In genomic region chr22:29837780-29838598, GRCh38 we compare ENCODE assay signal across 8 cellular contexts. TPM values are rescaled to one million over a fixed set of nuclear protein-coding genes. Genes with fewer than 3 reads are reported as not detected.
DNase-seq lines count a peak whose midpoint lies in the region; ATAC-seq, FAIRE-seq and TF ChIP-seq lines count a peak whose summit lies in the region.

Gene ASCC2 (minus strand): TSS chr22:29838274. CDS start chr22:29832325, 5,949 bp downstream.

- 0% methylated on average over 35 to 53 of the region's 53 CpGs for WGBS in psoas muscle, 3 donors

- peaks cover 7 to 12% of the 10 kb centered on the region in 2 donors for H3K36me3 ChIP-seq in ascending aorta
- H3K36me3 ChIP-seq in right atrium auricular region, result no peaks in the 10 kb centered on the region
- H3K36me3 ChIP-seq in psoas muscle (ENCODE audit: insufficient read depth in 1 of 2, low read depth in 1 of 2), result peaks cover 3 to 31% of the 10 kb centered on the region in 2 donors

- H3K4me1 ChIP-seq in ascending aorta, result peaks cover 5 to 13% of the 10 kb centered on the region in 2 donors
- H3K4me1 ChIP-seq in right atrium auricular region, result peaks cover 0 to 42% of the 10 kb centered on the region in 2 donors
- peaks cover 22% of the 10 kb centered on the region for H3K4me1 ChIP-seq in psoas muscle

- peak; percentile 72 for ATAC-seq in GM18499 (IDR thresholded peaks at IDR 0.05; ENCODE audit: insufficient read depth, unreplicated experiment)
- ATAC-seq in HG02943 (IDR thresholded peaks at IDR 0.05; ENCODE audit: low read depth, unreplicated experiment), result peak; percentile 86
- ATAC-seq in psoas muscle, result peak; percentile 97 to 100 (median 98)

- H3K4me3 ChIP-seq in ascending aorta (peak within 1 kb of the TSS; percentile 69 to 71), right atrium auricular region (peak within 1 kb of the TSS; percentile 92 to 95), psoas muscle (peak within 1 kb of the TSS; percentile 97)

- H3K27ac ChIP-seq in ascending aorta, result peak within 1 kb of the TSS; percentile 68 to 83
- peak within 1 kb of the TSS; percentile 85 to 93 for H3K27ac ChIP-seq in right atrium auricular region
- peak within 1 kb of the TSS; percentile 94 for H3K27ac ChIP-seq in psoas muscle

- H3K9me3 ChIP-seq in ascending aorta, result no peaks in the 10 kb centered on the region
- no peaks in the 10 kb centered on the region for H3K9me3 ChIP-seq in right atrium auricular region
- H3K9me3 ChIP-seq in psoas muscle, result no peaks in the 10 kb centered on the region

- DNase-seq in NCI-H187 treated with DMSO at 0.1 percent for 48 hours (lab: John Stamatoyannopoulos, UW), result peak; percentile 25
- peak; percentile 95 to 100 for DNase-seq in ascending aorta (ENCODE audit: low spot score in 2 of 2)
- peak; percentile 100 for DNase-seq in right atrium auricular region (ENCODE audit: low spot score)
- DNase-seq in psoas muscle, result peak; percentile 99 to 100
- peak; percentile 85 for DNase-seq in urothelium cell line (ENCODE audit: low spot score)

- intact Hi-C loops in T-helper 2 cell treated with Interferon-gamma antibody and Interleukin-4, amounts not matched to agents 100 ng/mL and 5 ng/mL, for 36 hours (cut with micrococcal nuclease), result loop anchor here (1.0 to 2.0 kb wide), 3 partner anchors 45 to 755 kb away; partner anchors contain the start of genes MTMR3, UQCR10 and ZMAT5
- intact Hi-C loops in ascending aorta (cut with DNase I), result loop anchor here (1.0 to 2.0 kb wide), 4 partner anchors 45 to 235 kb away; partner anchors contain the start of genes MTMR3, NF2, UQCR10 and ZMAT5
- intact Hi-C loops in psoas muscle (cut with DNase I), result loop anchor here in 1 of 2 donors (10.0 kb wide), 2 partner anchors 63 to 167 kb away; no protein-coding TSS in a partner anchor

- FAIRE-seq in urothelium cell line (lab: Jason Lieb, UNC), result no peak

- H3K27me3 ChIP-seq in ascending aorta, result no peaks in the 10 kb centered on the region
- H3K27me3 ChIP-seq in right atrium auricular region, result no peaks in the 10 kb centered on the region
- no peaks in the 10 kb centered on the region for H3K27me3 ChIP-seq in psoas muscle (ENCODE audit: insufficient read depth in 3 of 3, low read length in 2 of 3)

- peak in 1 of 3 experiments; percentile 8 for TF ChIP-seq CTCF in ascending aorta (IDR thresholded peaks at IDR 0.05)
- no peak for TF ChIP-seq CTCF in right atrium auricular region (IDR thresholded peaks at IDR 0.05)
- TF ChIP-seq CTCF in psoas muscle (IDR thresholded peaks at IDR 0.05), result no peak

RNA-seq across cellular contexts. Expression of gene ASCC2, which starts in this region (rescaled TPM):
- total RNA-seq in T-helper 2 cell treated with Interferon-gamma antibody and Interleukin-4, amounts not matched to agents 100 ng/mL and 5 ng/mL, for 36 hours, result 87.7 and 88.8 TPM in 2 replicates
- total RNA-seq in ascending aorta (24.9 TPM), right atrium auricular region (10 to 100 TPM; 24.3 to 37.5 TPM), psoas muscle (10 to 100 TPM; 47.1 to 58.6 (median 54.6) TPM)
- polyA plus RNA-seq in psoas muscle, result 10 to 100 TPM; 45.7 to 46.7 (median 45.7) TPM

Comparison
In these comparisons a context has a peak if more than half of its experiments do, and no peak if none do; other contexts are left out.
1. Peak in every context shown above with its lines: DNase-seq, ATAC-seq, H3K4me3 ChIP-seq and H3K27ac ChIP-seq.
2. DNase-seq: peak in every context shown above with its lines; median percentile 100 in right atrium auricular region; 100 in psoas muscle; 98 in ascending aorta; 85 in urothelium cell line; 25 in NCI-H187 treated with DMSO at 0.1 percent for 48 hours.